Comparison of ENCODE assay signal across 34 cellular contexts in genomic region chr18:34758378-34758948, GRCh38. TPM values are rescaled to one million over a fixed set of nuclear protein-coding genes. Genes with fewer than 3 reads are reported as not detected.
"Had no signal": no experiment of that assay in that cellular context is flagged by ENCODE, and none has a peak within 500 bp of the region (broad histone marks: within the 10 kb centered on the region; RNA-seq: fewer than 3 reads in every experiment).

No MANE protein-coding gene starts in this region.

- H3K36me3 Mint-ChIP-seq: activated CD8-positive, alpha-beta memory T cell treated with anti-CD3 and anti-CD28 coated beads, Interleukin-2, amount 10 ng/mL, durations not matched to agents 7 days and 5 days; activated naive CD8-positive, alpha-beta T cell treated with anti-CD3 and anti-CD28 coated beads for 36 hours; naive B cell; stimulated activated memory B cell treated with anti-CD40 and anti-IgM and Interleukin-4, amounts not matched to agents 10 μg/mL and 1 μg/mL and 100 μg/mL, for 72 hours had no signal

- H3K27me3 ChIP-seq: adrenal gland, cardiac muscle cell, gastroesophageal sphincter, ovary, stomach, thyroid gland, upper lobe of left lung, vagina had no signal

- H3K36me3 ChIP-seq: adrenal gland, cardiac muscle cell, ovary, prostate gland, stomach, thyroid gland, upper lobe of left lung, vagina had no signal

- H3K4me1 Mint-ChIP-seq: activated CD4-positive, alpha-beta T cell treated with anti-CD3 and anti-CD28 coated beads for 36 hours; activated naive CD8-positive, alpha-beta T cell treated with anti-CD3 and anti-CD28 coated beads for 36 hours; naive B cell; stimulated activated memory B cell treated with anti-CD40 and anti-IgM and Interleukin-4, amounts not matched to agents 10 μg/mL and 1 μg/mL and 100 μg/mL, for 72 hours had no signal

- H3K9me3 ChIP-seq: adrenal gland, gastroesophageal sphincter, ovary, prostate gland, stomach, thyroid gland, upper lobe of left lung, vagina had no signal

- DNase-seq: activated CD4-positive, alpha-beta T cell treated with anti-CD3 and anti-CD28 coated beads for 36 hours; activated CD4-positive, CD25-positive, alpha-beta regulatory T cell; activated CD8-positive, alpha-beta memory T cell treated with anti-CD3 and anti-CD28 coated beads, Interleukin-2, amount 10 ng/mL, durations not matched to agents 7 days and 5 days; activated CD8-positive, alpha-beta T cell treated with anti-CD3 and anti-CD28 coated beads, Interleukin-2, amount 10 ng/mL, durations not matched to agents 7 days and 5 days; activated effector memory CD4-positive, alpha-beta T cell treated with Interleukin-2 at 50 U/mL for 16 hours; activated naive CD4-positive, alpha-beta T cell treated with anti-CD3 and anti-CD28 coated beads for 36 hours; activated naive CD8-positive, alpha-beta T cell treated with anti-CD3 and anti-CD28 coated beads for 36 hours; adrenal gland; aorta; effector memory CD8-positive, alpha-beta T cell; hippocampal formation; islet precursor cell; left ventricle myocardium superior; mammary epithelial cell; naive B cell; ovary; retina; stimulated activated CD4-positive, alpha-beta T cell treated with anti-CD3 and anti-CD28 coated beads, Interleukin-1b, Interleukin-23, amount 100 ng/mL, for 48 hours; stimulated activated CD4-positive, alpha-beta T cell treated with anti-CD3 and anti-CD28 coated beads, Interleukin-4, amount 100 ng/mL, for 4 hours; stimulated activated CD8-positive, alpha-beta memory T cell treated with anti-CD3 and anti-CD28 coated beads, Interleukin-4, amount 100 ng/mL, for 48 hours; stomach; thyroid gland; upper lobe of left lung had no signal

- H3K27ac Mint-ChIP-seq: activated CD4-positive, alpha-beta T cell treated with anti-CD3 and anti-CD28 coated beads for 36 hours; activated CD8-positive, alpha-beta memory T cell treated with anti-CD3 and anti-CD28 coated beads, Interleukin-2, amount 10 ng/mL, durations not matched to agents 7 days and 5 days; activated CD8-positive, alpha-beta T cell treated with anti-CD3 and anti-CD28 coated beads, Interleukin-2, amount 10 ng/mL, durations not matched to agents 7 days and 5 days; activated naive CD4-positive, alpha-beta T cell treated with anti-CD3 and anti-CD28 coated beads for 36 hours; activated naive CD8-positive, alpha-beta T cell treated with anti-CD3 and anti-CD28 coated beads for 36 hours; effector memory CD8-positive, alpha-beta T cell; mesothelial cell of epicardium; naive B cell; stimulated activated memory B cell treated with anti-CD40 and anti-IgM and Interleukin-4, amounts not matched to agents 10 μg/mL and 1 μg/mL and 100 μg/mL, for 72 hours; T-helper 2 cell treated with Interferon-gamma antibody and Interleukin-4, amounts not matched to agents 5 μg/mL and 100 μg/mL, for 36 hours had no signal

- H3K27ac ChIP-seq: adrenal gland, cardiac muscle cell, coronary artery, gastroesophageal sphincter, ovary, prostate gland, skin epidermis, thyroid gland, upper lobe of left lung, vagina had no signal

- H3K4me3 ChIP-seq: adrenal gland, cardiac muscle cell, coronary artery, gastroesophageal sphincter, ovary, prostate gland, skin epidermis, stomach, thyroid gland, upper lobe of left lung, vagina had no signal

- H3K4me3 Mint-ChIP-seq: activated CD4-positive, alpha-beta T cell treated with anti-CD3 and anti-CD28 coated beads for 36 hours; activated CD8-positive, alpha-beta memory T cell treated with anti-CD3 and anti-CD28 coated beads, Interleukin-2, amount 10 ng/mL, durations not matched to agents 7 days and 5 days; activated CD8-positive, alpha-beta T cell treated with anti-CD3 and anti-CD28 coated beads, Interleukin-2, amount 10 ng/mL, durations not matched to agents 7 days and 5 days; activated naive CD4-positive, alpha-beta T cell treated with anti-CD3 and anti-CD28 coated beads for 36 hours; activated naive CD8-positive, alpha-beta T cell treated with anti-CD3 and anti-CD28 coated beads for 36 hours; brain; effector memory CD8-positive, alpha-beta T cell; mesothelial cell of epicardium; naive B cell; stimulated activated memory B cell treated with anti-CD40 and anti-IgM and Interleukin-4, amounts not matched to agents 10 μg/mL and 1 μg/mL and 100 μg/mL, for 72 hours; T-helper 2 cell treated with Interferon-gamma antibody and Interleukin-4, amounts not matched to agents 5 μg/mL and 100 μg/mL, for 36 hours had no signal

- H3K4me1 ChIP-seq: prostate gland, upper lobe of left lung, vagina had no signal

- ATAC-seq: activated CD4-positive, alpha-beta T cell treated with anti-CD3 and anti-CD28 coated beads for 36 hours; activated CD8-positive, alpha-beta memory T cell treated with anti-CD3 and anti-CD28 coated beads, Interleukin-2, amount 10 ng/mL, durations not matched to agents 7 days and 5 days; activated CD8-positive, alpha-beta T cell treated with anti-CD3 and anti-CD28 coated beads, Interleukin-2, amount 10 ng/mL, durations not matched to agents 7 days and 5 days; effector memory CD8-positive, alpha-beta T cell; gastroesophageal sphincter; left ventricle myocardium superior; sciatic nerve; stimulated activated memory B cell treated with anti-CD40 and anti-IgM and Interleukin-4, amounts not matched to agents 10 μg/mL and 1 μg/mL and 100 μg/mL, for 72 hours had no signal

- H3K27me3 Mint-ChIP-seq: brain; stimulated activated memory B cell treated with anti-CD40 and anti-IgM and Interleukin-4, amounts not matched to agents 10 μg/mL and 1 μg/mL and 100 μg/mL, for 72 hours had no signal

- H3K9me3 Mint-ChIP-seq: activated naive CD4-positive, alpha-beta T cell treated with anti-CD3 and anti-CD28 coated beads for 36 hours; activated naive CD8-positive, alpha-beta T cell treated with anti-CD3 and anti-CD28 coated beads for 36 hours; naive B cell; stimulated activated memory B cell treated with anti-CD40 and anti-IgM and Interleukin-4, amounts not matched to agents 10 μg/mL and 1 μg/mL and 100 μg/mL, for 72 hours; T-helper 2 cell treated with Interferon-gamma antibody and Interleukin-4, amounts not matched to agents 5 μg/mL and 100 μg/mL, for 36 hours had no signal

RNA-seq across cellular contexts. Expression of gene DTNA, which starts 48.4 kb away (rescaled TPM):
- total RNA-seq: activated CD8-positive, alpha-beta memory T cell treated with anti-CD3 and anti-CD28 coated beads, Interleukin-2, amount 10 ng/mL, durations not matched to agents 7 days and 5 days; activated CD8-positive, alpha-beta T cell treated with anti-CD3 and anti-CD28 coated beads, Interleukin-2, amount 10 ng/mL, durations not matched to agents 7 days and 5 days had no signal
